8 cellular contexts compared by ENCODE assay signal in the genomic region with DNA sequence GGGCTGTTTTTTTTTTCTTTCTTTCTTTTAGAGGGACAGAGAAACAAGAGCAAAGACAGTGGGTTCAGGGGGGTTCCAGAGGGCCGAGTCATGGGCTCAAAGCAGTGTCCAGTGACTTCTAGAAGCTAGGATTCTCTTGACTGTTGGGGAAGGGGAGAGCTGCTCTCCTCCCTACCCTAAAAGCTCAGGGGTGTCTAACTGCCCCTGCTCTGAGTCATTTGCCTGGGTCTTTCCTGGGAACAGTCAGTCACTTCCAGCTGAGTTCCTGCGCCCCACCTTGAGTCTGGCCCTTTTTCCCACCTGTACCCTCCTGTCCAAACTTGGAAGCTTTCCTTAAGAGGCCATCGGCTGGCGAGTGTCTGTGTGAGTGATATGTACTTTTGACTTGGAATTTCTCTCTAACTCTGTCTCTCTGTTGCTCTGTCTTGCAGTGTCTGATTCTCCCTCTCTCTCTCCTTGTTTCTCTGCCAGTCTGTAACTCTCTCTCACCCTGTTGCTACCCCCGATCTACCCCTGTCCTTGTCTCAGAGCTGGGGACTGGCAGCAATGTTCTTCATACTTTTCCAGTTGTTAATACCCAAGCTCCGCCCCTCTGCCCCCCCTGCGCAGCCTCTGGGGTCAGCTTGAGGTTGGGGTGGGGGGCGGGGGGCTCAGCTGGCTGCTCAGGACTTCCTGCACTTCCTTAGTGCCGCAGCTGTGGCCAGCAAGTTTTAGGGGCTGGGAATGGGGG. TPM values are rescaled to one million over a fixed set of nuclear protein-coding genes. Genes with fewer than 3 reads are reported as not detected.
DNase-seq lines count a peak whose midpoint lies in the region; ATAC-seq and TF ChIP-seq lines count a peak whose summit lies in the region.

No MANE protein-coding gene starts in this region.

- H3K18ac ChIP-seq in IMR-90 (ENCODE audit: low read depth, low read length) = peak overlapping the region; percentile 44

- no peaks in the 10 kb centered on the region for H3K36me3 Mint-ChIP-seq in naive thymus-derived CD8-positive, alpha-beta T cell
- no peaks in the 10 kb centered on the region for H3K36me3 Mint-ChIP-seq in activated CD8-positive, alpha-beta memory T cell treated with anti-CD3 and anti-CD28 coated beads, Interleukin-2, amount 10 ng/mL, durations not matched to agents 7 days and 5 days

- H3K4me3 ChIP-seq in ACC112 (ENCODE audit: low read depth, low read length) (peak overlapping the region; percentile 98), IMR-90 (ENCODE audit: insufficient read depth, low read depth, low read length) (peak overlapping the region; percentile 95), dorsolateral prefrontal cortex (peak overlapping the region; percentile 67 to 100 (median 99))

- in situ Hi-C loops in IMR-90 (cut with MboI; ENCODE audit: low sequenced_read_pairs) = no loop called here

- H3K27ac ChIP-seq in ACC112 (ENCODE audit: low read depth, low read length) = peak overlapping the region; percentile 25; the same call in 1 of the 2 replicates
- peak overlapping the region; percentile 71 for H3K27ac ChIP-seq in IMR-90 (ENCODE audit: insufficient read depth, low read length)
- peak overlapping the region; percentile 86 to 100 (median 100) for H3K27ac ChIP-seq in dorsolateral prefrontal cortex

- peaks cover 33 to 72% of the 10 kb centered on the region in 2 experiments for H3K79me1 ChIP-seq in IMR-90 (ENCODE audit: low read depth in 1 of 2, low read length in 2 of 2)

- no CpG with 5 or more reads among the region's 9 CpGs for WGBS in IMR-90 (ENCODE audit: extremely low coverage in 2 of 2, insufficient read length in 1 of 2), 2 experiments

- H3K9me3 Mint-ChIP-seq in naive thymus-derived CD8-positive, alpha-beta T cell = no peaks in the 10 kb centered on the region
- H3K9me3 Mint-ChIP-seq in activated CD8-positive, alpha-beta memory T cell treated with anti-CD3 and anti-CD28 coated beads, Interleukin-2, amount 10 ng/mL, durations not matched to agents 7 days and 5 days (ENCODE audit: low read depth) = no peaks in the 10 kb centered on the region

- no peak for TF ChIP-seq POLR2A in IMR-90 (IDR thresholded peaks at IDR 0.05; ENCODE audit: low read depth, low read length)

- peak overlapping the region; percentile 89 for H3K4me2 ChIP-seq in IMR-90 (ENCODE audit: low read depth, low read length)

- H2BK20ac ChIP-seq in IMR-90 (ENCODE audit: low read depth, low read length) = 0 out of 2 replicates have a peak overlapping the region, but pooled peaks have one; percentile 7

- DNase-seq in IMR-90 (peak; percentile 58), dorsolateral prefrontal cortex (no peak), NCI-H510A treated with DMSO at 0.1 percent for 48 hours (lab: John Stamatoyannopoulos, UW) (no peak)
- DNase-seq in naive thymus-derived CD8-positive, alpha-beta T cell = no peak
- DNase-seq in activated CD8-positive, alpha-beta memory T cell treated with anti-CD3 and anti-CD28 coated beads, Interleukin-2, amount 10 ng/mL, durations not matched to agents 7 days and 5 days = no peak

- H3K27me3 Mint-ChIP-seq in naive thymus-derived CD8-positive, alpha-beta T cell = no peaks in the 10 kb centered on the region
- peaks cover 23% of the 10 kb centered on the region for H3K27me3 Mint-ChIP-seq in activated CD8-positive, alpha-beta memory T cell treated with anti-CD3 and anti-CD28 coated beads, Interleukin-2, amount 10 ng/mL, durations not matched to agents 7 days and 5 days

- peaks cover 49% of the 10 kb centered on the region for H3K79me2 ChIP-seq in ACC112 (ENCODE audit: control insufficient read depth, insufficient read depth, low read length, unreplicated experiment)

- H3K56ac ChIP-seq in IMR-90 (ENCODE audit: extremely low read depth, insufficient read depth, low read length) = peak overlapping the region; percentile 58; the same call in 1 of the 2 replicates

- H2BK5ac ChIP-seq in IMR-90 (ENCODE audit: low read depth, low read length, poor library complexity, severe bottlenecking) = peak overlapping the region; percentile 75

- H2BK15ac ChIP-seq in IMR-90 (ENCODE audit: low read depth, low read length) = peak overlapping the region; percentile 22; the same call in 1 of the 3 replicates

- no peak for TF ChIP-seq CTCF in IMR-90 (conservative IDR thresholded peaks at IDR 0.05; ENCODE audit: low read depth, low read length)
- no peak for TF ChIP-seq CTCF in dorsolateral prefrontal cortex (IDR thresholded peaks at IDR 0.05 in 54 of 56, conservative IDR thresholded peaks at IDR 0.05 in 2 of 56; ENCODE audit: low read depth in 1 of 56, partially characterized antibody in 56 of 56)

- H3K36me3 ChIP-seq in ACC112 (ENCODE audit: insufficient read depth, low read length) (no peaks in the 10 kb centered on the region), IMR-90 (ENCODE audit: control insufficient read depth, insufficient read depth, low read length) (no peaks in the 10 kb centered on the region)

- CTCF ChIA-PET in IMR-90 (lab: Yijun Ruan, JAX) = interaction anchor here (0.7 to 3.9 kb wide), 6 partner anchors 10 to 48 kb away, joined by 3 to 24 read pairs (median 4); a partner anchor contains a TSS
- CTCF ChIA-PET in activated CD8-positive, alpha-beta memory T cell treated with anti-CD3 and anti-CD28 coated beads, Interleukin-2, amount 10 ng/mL, durations not matched to agents 7 days and 5 days (lab: Charles Lee) = interaction anchor here (0.7 to 7.0 kb wide), 11 partner anchors 9 to 127 kb away, joined by 3 to 85 read pairs (median 4); a partner anchor contains a TSS

- H4K20me1 ChIP-seq in IMR-90 (ENCODE audit: insufficient read depth, low read length) = peaks cover 33% of the 10 kb centered on the region

- H3K9me1 ChIP-seq in IMR-90 (ENCODE audit: insufficient read depth, low read length) = peaks cover 40% of the 10 kb centered on the region

- H3K4me3 Mint-ChIP-seq in naive thymus-derived CD8-positive, alpha-beta T cell = peak overlapping the region; percentile 88 to 99 (median 92)
- no peak overlapping the region for H3K4me3 Mint-ChIP-seq in activated CD8-positive, alpha-beta memory T cell treated with anti-CD3 and anti-CD28 coated beads, Interleukin-2, amount 10 ng/mL, durations not matched to agents 7 days and 5 days

- H2AK9ac ChIP-seq in IMR-90 (replicated peaks; ENCODE audit: low read depth, low read length, poor library complexity) = peak overlapping the region; percentile 38

- H2AFZ ChIP-seq in ACC112 (ENCODE audit: low read length, unreplicated experiment) (no peak overlapping the region), IMR-90 (replicated peaks; ENCODE audit: low read length, poor library complexity) (peak overlapping the region; percentile 50)

- peak overlapping the region; percentile 28 to 36; a peak in 1 of 4 replicates for H4K8ac ChIP-seq in IMR-90 (ENCODE audit: low read depth in 2 of 2, low read length in 2 of 2)

- H3K27me3 ChIP-seq in ACC112 (ENCODE audit: insufficient read depth, low read length) (no peaks in the 10 kb centered on the region), IMR-90 (ENCODE audit: control insufficient read depth, insufficient read depth, low read length) (no peaks in the 10 kb centered on the region), dorsolateral prefrontal cortex (no peaks in the 10 kb centered on the region)

- H3K9ac ChIP-seq in IMR-90 (ENCODE audit: low read depth, low read length) = peak overlapping the region; percentile 88

- H3K14ac ChIP-seq in IMR-90 (replicated peaks; ENCODE audit: low read depth, low read length) = peak overlapping the region; percentile 74

- H3K9me3 ChIP-seq in IMR-90 (ENCODE audit: control insufficient read depth, insufficient read depth, low read length) = no peaks in the 10 kb centered on the region

- peak overlapping the region; percentile 61 for H2AK5ac ChIP-seq in IMR-90 (ENCODE audit: low read depth, low read length)

- TF ChIP-seq RAD21 in IMR-90 (IDR thresholded peaks at IDR 0.05; ENCODE audit: low read length) = no peak

- H4K5ac ChIP-seq in IMR-90 (ENCODE audit: low read depth, low read length) = peak overlapping the region; percentile 28; the same call in 1 of the 2 replicates

- ATAC-seq in IMR-90 (ENCODE audit: low read depth) (peak; percentile 30), GM21528 (IDR thresholded peaks at IDR 0.05; ENCODE audit: low FRiP score, unreplicated experiment) (no peak), GM19035 (IDR thresholded peaks at IDR 0.05; ENCODE audit: unreplicated experiment) (no peak)
- no peak for ATAC-seq in naive thymus-derived CD8-positive, alpha-beta T cell
- no peak for ATAC-seq in activated CD8-positive, alpha-beta memory T cell treated with anti-CD3 and anti-CD28 coated beads, Interleukin-2, amount 10 ng/mL, durations not matched to agents 7 days and 5 days

- no TSS peak for BruUV-seq in IMR-90 (replicated peaks; lab: Mats Ljungman, UMichigan)

- peaks cover 49% of the 10 kb centered on the region for H3K4me1 ChIP-seq in ACC112 (ENCODE audit: control insufficient read depth, insufficient read depth, low read length, unreplicated experiment)
- peaks cover 41% of the 10 kb centered on the region for H3K4me1 ChIP-seq in IMR-90 (ENCODE audit: control insufficient read depth, insufficient read depth, low read length)

- peak overlapping the region; percentile 78 for H3K4ac ChIP-seq in IMR-90 (ENCODE audit: low read depth, low read length)

- POLR2A ChIA-PET in IMR-90 (lab: Charles Lee; ENCODE audit: unreplicated experiment) = interaction anchor here (0.5 to 0.7 kb wide), 5 partner anchors 9 to 1236 kb away, joined by 3 to 6 read pairs (median 3); no protein-coding TSS in a partner anchor
- POLR2A ChIA-PET in naive thymus-derived CD8-positive, alpha-beta T cell (lab: Charles Lee) = interaction anchor here (1.1 to 17.1 kb wide), 7 partner anchors 10 to 75 kb away, joined by 3 to 260 read pairs (median 34); a partner anchor contains a TSS

- peaks cover 59 to 79% (median 74%) of the 10 kb centered on the region in 4 donors for H3K4me1 Mint-ChIP-seq in naive thymus-derived CD8-positive, alpha-beta T cell
- H3K4me1 Mint-ChIP-seq in activated CD8-positive, alpha-beta memory T cell treated with anti-CD3 and anti-CD28 coated beads, Interleukin-2, amount 10 ng/mL, durations not matched to agents 7 days and 5 days = peaks cover 47% of the 10 kb centered on the region

- intact Hi-C loops in IMR-90 (cut with micrococcal nuclease) = no loop called here
- intact Hi-C loops in dorsolateral prefrontal cortex (cut with DNase I) = no loop called here

- H4K91ac ChIP-seq in IMR-90 (ENCODE audit: insufficient read depth, low read depth, low read length) = peak overlapping the region; percentile 74

- H3K23ac ChIP-seq in IMR-90 (ENCODE audit: low read depth, low read length) = peak overlapping the region; percentile 48

- dilution Hi-C loops in IMR-90 (cut with HindIII; ENCODE audit: low sequenced_read_pairs, unreplicated experiment) = no loop called here

- peak overlapping the region; percentile 61 to 96 (median 88) for H3K27ac Mint-ChIP-seq in naive thymus-derived CD8-positive, alpha-beta T cell
- no peak overlapping the region for H3K27ac Mint-ChIP-seq in activated CD8-positive, alpha-beta memory T cell treated with anti-CD3 and anti-CD28 coated beads, Interleukin-2, amount 10 ng/mL, durations not matched to agents 7 days and 5 days

- H2BK120ac ChIP-seq in IMR-90 (ENCODE audit: low read depth, low read length) = peak overlapping the region; percentile 67

RNA-seq across cellular contexts. Expression of a gene that starts 2.4 kb away (rescaled TPM):
- 20.8 and 22.0 TPM in 2 replicates for total RNA-seq in IMR-90 (2012; rRNA removed)
- polyA plus RNA-seq in IMR-90 (2012; rRNA removed) = 21.9 and 23.4 TPM in 2 replicates
- polyA plus RNA-seq in IMR-90 (2012; cell fraction: cytosol; rRNA removed) = 22.4 and 25.8 TPM in 2 replicates
- polyA plus RNA-seq in IMR-90 (2012; cell fraction: nucleus; rRNA removed; ENCODE audit: low replicate concordance) = 17.8 and 22.5 TPM in 2 replicates
- total RNA-seq in dorsolateral prefrontal cortex = 100 to 1,000 TPM; 178 to 301 (median 231) TPM
- 10 to 100 TPM; 53.6 to 54.2 TPM for total RNA-seq in naive thymus-derived CD8-positive, alpha-beta T cell
- 10 to 100 TPM; 11.3 to 23.3 (median 22.2) TPM for polyA plus RNA-seq in naive thymus-derived CD8-positive, alpha-beta T cell
- 1 to 10 TPM; 5.9 to 8.3 TPM for total RNA-seq in activated CD8-positive, alpha-beta memory T cell treated with anti-CD3 and anti-CD28 coated beads, Interleukin-2, amount 10 ng/mL, durations not matched to agents 7 days and 5 days

RNA-seq across cellular contexts. Expression of a gene that starts 11.0 kb away (rescaled TPM):
- total RNA-seq in IMR-90 (2012; rRNA removed) (18.6 and 25.8 TPM in 2 replicates), dorsolateral prefrontal cortex (100 to 1,000 TPM in 59 of 120 experiments, 10 to 100 TPM in 61; 59.5 to 156 (median 99.1) TPM)
- 73.6 and 79.0 TPM in 2 replicates for polyA plus RNA-seq in IMR-90 (2012; rRNA removed)
- polyA plus RNA-seq in IMR-90 (2012; cell fraction: cytosol; rRNA removed) = 29.9 and 49.0 TPM in 2 replicates
- 167 and 365 TPM in 2 replicates for polyA plus RNA-seq in IMR-90 (2012; cell fraction: nucleus; rRNA removed; ENCODE audit: low replicate concordance)
- total RNA-seq in naive thymus-derived CD8-positive, alpha-beta T cell = 100 to 1,000 TPM; 104 TPM
- polyA plus RNA-seq in naive thymus-derived CD8-positive, alpha-beta T cell = 10 to 100 TPM; 37.3 to 67.7 (median 42.1) TPM
- 100 to 1,000 TPM in 1 of 2 experiments, 10 to 100 TPM in 1; 98.0 to 107 TPM for total RNA-seq in activated CD8-positive, alpha-beta memory T cell treated with anti-CD3 and anti-CD28 coated beads, Interleukin-2, amount 10 ng/mL, durations not matched to agents 7 days and 5 days

RNA-seq across cellular contexts. Expression of a gene that starts 35.2 kb away (rescaled TPM):
- 0.28 and 0.36 TPM in 2 replicates for total RNA-seq in IMR-90 (2012; rRNA removed)
- 4.4 and 7.2 TPM in 2 replicates for polyA plus RNA-seq in IMR-90 (2012; rRNA removed)
- 4.1 and 8.6 TPM in 2 replicates for polyA plus RNA-seq in IMR-90 (2012; cell fraction: cytosol; rRNA removed)
- polyA plus RNA-seq in IMR-90 (2012; cell fraction: nucleus; rRNA removed; ENCODE audit: low replicate concordance) = 11.1 and 25.2 TPM in 2 replicates
- total RNA-seq in dorsolateral prefrontal cortex = 10 to 100 TPM; 26.9 to 97.0 (median 62.1) TPM
- total RNA-seq in naive thymus-derived CD8-positive, alpha-beta T cell = 10 to 100 TPM; 18.2 to 19.2 TPM
- polyA plus RNA-seq in naive thymus-derived CD8-positive, alpha-beta T cell = 1 to 10 TPM; 3.9 to 9.9 (median 6.4) TPM
- total RNA-seq in activated CD8-positive, alpha-beta memory T cell treated with anti-CD3 and anti-CD28 coated beads, Interleukin-2, amount 10 ng/mL, durations not matched to agents 7 days and 5 days = 1 to 10 TPM; 3.3 to 4.8 TPM

RNA-seq across cellular contexts. Expression of a gene that starts 50.0 kb away (rescaled TPM):
- total RNA-seq in IMR-90 (2012; rRNA removed) (not detected in 2 replicates), dorsolateral prefrontal cortex (100 to 1,000 TPM in 1 of 120 experiments, 10 to 100 TPM in 8, 1 to 10 TPM in 30, under 1 TPM in 25, not detected in 56; 0.30 to 105 (median 1.8) TPM)
- polyA plus RNA-seq in IMR-90 (2012; rRNA removed) = not detected in 2 replicates
- polyA plus RNA-seq in IMR-90 (2012; cell fraction: cytosol; rRNA removed) = 0.03 and 0.05 TPM in 2 replicates
- 0.04 TPM in 1 of 2 replicates, not detected in the other for polyA plus RNA-seq in IMR-90 (2012; cell fraction: nucleus; rRNA removed; ENCODE audit: low replicate concordance)
- not detected for total RNA-seq in naive thymus-derived CD8-positive, alpha-beta T cell
- polyA plus RNA-seq in naive thymus-derived CD8-positive, alpha-beta T cell = not detected
- total RNA-seq in activated CD8-positive, alpha-beta memory T cell treated with anti-CD3 and anti-CD28 coated beads, Interleukin-2, amount 10 ng/mL, durations not matched to agents 7 days and 5 days = not detected

RNA-seq across cellular contexts. Expression of a gene that starts 56.6 kb away (rescaled TPM):
- total RNA-seq in IMR-90 (2012; rRNA removed) = 28.3 and 29.7 TPM in 2 replicates
- polyA plus RNA-seq in IMR-90 (2012; rRNA removed) = 38.4 and 48.4 TPM in 2 replicates
- 12.2 and 14.7 TPM in 2 replicates for polyA plus RNA-seq in IMR-90 (2012; cell fraction: cytosol; rRNA removed)
- 45.5 and 129 TPM in 2 replicates for polyA plus RNA-seq in IMR-90 (2012; cell fraction: nucleus; rRNA removed; ENCODE audit: low replicate concordance)
- total RNA-seq in dorsolateral prefrontal cortex = 100 to 1,000 TPM in 116 of 120 experiments, 10 to 100 TPM in 4; 87.8 to 143 (median 120) TPM
- 100 to 1,000 TPM; 132 to 135 TPM for total RNA-seq in naive thymus-derived CD8-positive, alpha-beta T cell
- 10 to 100 TPM in 1 of 3 donors, 1 to 10 TPM in 2; 6.8 to 12.8 (median 9.2) TPM for polyA plus RNA-seq in naive thymus-derived CD8-positive, alpha-beta T cell
- total RNA-seq in activated CD8-positive, alpha-beta memory T cell treated with anti-CD3 and anti-CD28 coated beads, Interleukin-2, amount 10 ng/mL, durations not matched to agents 7 days and 5 days = 10 to 100 TPM; 91.4 to 94.7 TPM

Comparison
In these comparisons a context has a peak if more than half of its experiments do, and no peak if none do; other contexts are left out.
1. H3K27ac ChIP-seq: peak in every context shown above with its lines; median percentile 100 in dorsolateral prefrontal cortex; 71 in IMR-90; 25 in ACC112.